Comparison of ENCODE assay signal across 10 cellular contexts in the genomic region with DNA sequence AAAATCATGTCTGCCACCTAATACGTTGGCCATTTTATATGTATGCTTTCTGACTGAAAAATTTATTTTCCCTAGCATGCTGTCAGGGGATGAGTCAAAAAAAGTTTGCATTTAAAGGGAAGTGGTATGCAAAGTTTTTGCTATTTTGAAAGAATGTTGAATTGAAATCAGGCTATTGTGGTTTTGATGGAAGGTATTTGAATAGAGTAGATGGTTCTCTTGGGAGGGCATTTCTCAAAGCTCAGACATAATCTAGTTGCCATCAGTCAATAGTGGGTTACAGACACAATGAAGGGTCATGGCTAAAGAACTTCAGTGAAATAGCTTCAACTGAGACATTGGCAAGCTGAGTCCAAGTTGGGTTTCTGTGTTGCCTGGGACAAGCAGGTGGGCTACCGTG.
DNase-seq lines count a peak whose midpoint lies in the region; ATAC-seq, FAIRE-seq and TF ChIP-seq lines count a peak whose summit lies in the region.
"Had no signal": no experiment of that assay in that cellular context is flagged by ENCODE, and none has a peak within 500 bp of the region (broad histone marks: within the 10 kb centered on the region; RNA-seq: fewer than 3 reads in every experiment).

No MANE protein-coding gene starts in this region.

- RAD21 ChIA-PET in GM12878 (lab: Charles Lee; ENCODE audit: unreplicated experiment), result interaction anchor here (0.7 to 2.2 kb wide), 5 partner anchors 13 to 155 kb away, joined by 3 to 14 read pairs (median 3); partner anchors contain the start of gene MAP2K6

- peak overlapping the region; percentile 63 for H2AFZ ChIP-seq in GM12878 (ENCODE audit: control insufficient read depth, low read depth, low read length)

- peak overlapping the region; percentile 94 for H3K4me2 ChIP-seq in GM12878 (ENCODE audit: control insufficient read depth, insufficient read depth)

- DNase-seq in GM12878 (ENCODE audit: low read depth, low spot score) (peak; percentile 77), mucosa of gallbladder (ENCODE audit: low spot score) (no peak), NCI-H1694 (lab: John Stamatoyannopoulos, UW) (no peak), posterior vena cava (ENCODE audit: low spot score) (no peak), RPMI8226 (no peak)
- DNase-seq: cerebellar nuclear complex, midbrain had no signal

- peaks cover 17% of the 10 kb centered on the region for H3K79me2 ChIP-seq in GM12878 (ENCODE audit: control insufficient read depth, insufficient read depth, low read length)

- H3K27me3 ChIP-seq in GM12878 (replicated peaks in 1 of 2; ENCODE audit: control insufficient read depth in 2 of 2, insufficient read depth in 2 of 2, low read length in 1 of 2), result no peaks in the 10 kb centered on the region

- SMC1A ChIA-PET in GM12878 (lab: Charles Lee; ENCODE audit: uncharacterized antibody, unreplicated experiment), result interaction anchor here (0.8 to 2.4 kb wide), 5 partner anchors 12 to 122 kb away, joined by 3 to 32 read pairs (median 3); no protein-coding TSS in a partner anchor

- BruUV-seq in GM12878 (replicated peaks; lab: Mats Ljungman, UMichigan), result no TSS peak

- H4K20me1 ChIP-seq in GM12878 (ENCODE audit: control insufficient read depth, insufficient read depth), result no peaks in the 10 kb centered on the region

- peaks cover 6% of the 10 kb centered on the region for H3K9me3 ChIP-seq in GM12878 (replicated peaks; ENCODE audit: control insufficient read depth, insufficient read depth, low read length)

- in situ Hi-C loops in GM12878 (cut with MboI), result loop anchor here (5.0 kb wide), 1 partner anchor 190 kb away; the partner anchor contains the start of gene ABCA5

- ATAC-seq in GM18519 (IDR thresholded peaks at IDR 0.05; ENCODE audit: low FRiP score, unreplicated experiment), result peak; percentile 86
- peak; percentile 93 for ATAC-seq in GM21528 (IDR thresholded peaks at IDR 0.05; ENCODE audit: low FRiP score, unreplicated experiment)
- peak; percentile 95 for ATAC-seq in HG03139 (IDR thresholded peaks at IDR 0.05; ENCODE audit: unreplicated experiment)
- ATAC-seq in GM12878, result peak; percentile 94

- CTCF ChIA-PET in GM12878 (lab: Yijun Ruan, JAX), result interaction anchor here (0.8 to 2.3 kb wide), 8 partner anchors 8 to 158 kb away, joined by 3 to 10 read pairs (median 6); no protein-coding TSS in a partner anchor

- intact Hi-C loops in GM12878 (cut with micrococcal nuclease; ENCODE audit: unreplicated experiment) (loop anchor here (1.0 to 2.0 kb wide), 2 partner anchors 15 to 102 kb away; partner anchors contain the start of gene MAP2K6), posterior vena cava (cut with DNase I) (no loop called here)

- no peak for TF ChIP-seq RAD21 in GM12878 (IDR thresholded peaks at IDR 0.05; ENCODE audit: insufficient read depth, low read depth, low read length)

- H3K9ac ChIP-seq in GM12878 (ENCODE audit: control insufficient read depth, insufficient read depth, low read length), result peak overlapping the region; percentile 67

- peak; percentile 41; the same call in 1 of the 2 replicates for TF ChIP-seq POLR2A in GM12878 (IDR thresholded peaks at IDR 0.05; ENCODE audit: low read depth, low read length)

- 5% methylated on average over 2 of the region's 2 CpGs for WGBS in GM12878 (ENCODE audit: insufficient coverage, insufficient replicate concordance, low lambda C conversion rate, missing lambda C conversion rate)

- FAIRE-seq in GM12878 (lab: Jason Lieb, UNC), result peak; percentile 54

- peaks cover 2 to 27% of the 10 kb centered on the region in 2 experiments; a peak in 3 of 4 replicates for H3K36me3 ChIP-seq in GM12878 (ENCODE audit: control insufficient read depth in 2 of 2, insufficient read depth in 2 of 2, low read length in 1 of 2)

- H3K27ac ChIP-seq in GM12878 (ENCODE audit: control insufficient read depth, insufficient read depth), result peak overlapping the region; percentile 96

- peak overlapping the region; percentile 37 for H3K4me3 ChIP-seq in GM12878

- no peak for TF ChIP-seq CTCF in GM12878 (IDR thresholded peaks at IDR 0.05 in 2 of 3, conservative IDR thresholded peaks at IDR 0.05 in 1 of 3; ENCODE audit: control insufficient read depth in 2 of 3, extremely low read depth in 1 of 3, insufficient read depth in 1 of 3, low read depth in 3 of 3, low read length in 3 of 3)

- peaks cover 17% of the 10 kb centered on the region for H3K4me1 ChIP-seq in GM12878 (ENCODE audit: control insufficient read depth, insufficient read depth, low read length)

- POLR2A ChIA-PET in GM12878 (lab: Charles Lee), result interaction anchor here (0.7 to 1.9 kb wide), 5 partner anchors 9 to 182 kb away, joined by 3 to 6 read pairs (median 3); partner anchors contain the start of gene MAP2K6

- TF ChIP-seq EP300 in GM12878 (IDR thresholded peaks at IDR 0.05; ENCODE audit: borderline replicate concordance in 1 of 2, control insufficient read depth in 1 of 2, low read depth in 2 of 2, low read length in 2 of 2), result peak; percentile 20 to 31; a peak in 1 of 4 replicates

TF ChIP-seq in GM12878, 131 proteins besides CTCF, POLR2A, EP300 and RAD21 (continues in another document):
- TF ChIP-seq SPI1 (IDR thresholded peaks at IDR 0.05; ENCODE audit: borderline replicate concordance, insufficient read depth, low read depth, low read length) (peak; percentile 57), TBL1XR1 (IDR thresholded peaks at IDR 0.05; ENCODE audit: low read depth, low read length) (peak; percentile 72; the same call in 1 of the 2 replicates), PAX5 (IDR thresholded peaks at IDR 0.05; ENCODE audit: borderline replicate concordance, low read depth, low read length) (0 out of 2 replicates have a peak, but pooled peaks have one; percentile 10), TCF7 (IDR thresholded peaks at IDR 0.05; ENCODE audit: borderline replicate concordance) (no peak), MEF2B (IDR thresholded peaks at IDR 0.05; ENCODE audit: partially characterized antibody, poor library complexity, severe bottlenecking) (peak; percentile 69), CBFB (IDR thresholded peaks at IDR 0.05; ENCODE audit: low read depth) (peak; percentile 80), FOXK2 (IDR thresholded peaks at IDR 0.05) (no peak), FOXM1 (IDR thresholded peaks at IDR 0.05; ENCODE audit: low read depth, low read length) (peak; percentile 74; the same call in 1 of the 2 replicates), DPF2 (IDR thresholded peaks at IDR 0.05) (no peak; the same call in 1 of the 2 replicates), ZBED1 (IDR thresholded peaks at IDR 0.05; ENCODE audit: borderline replicate concordance) (peak; percentile 56; the same call in 1 of the 2 replicates), NRF1 (conservative IDR thresholded peaks at IDR 0.05; ENCODE audit: low read depth, low read length) (no peak), ATF7 (IDR thresholded peaks at IDR 0.05; ENCODE audit: low read depth) (0 out of 2 replicates have a peak, but pooled peaks have one; percentile 32), BHLHE40 (IDR thresholded peaks at IDR 0.05; ENCODE audit: borderline replicate concordance in 1 of 2, low read depth in 2 of 2, low read length in 1 of 2) (peak in 1 of 2 experiments; percentile 34; a peak in 1 of 4 replicates), E2F8 (IDR thresholded peaks at IDR 0.05; ENCODE audit: low read depth, partially characterized antibody) (no peak), MEF2A (IDR thresholded peaks at IDR 0.05; ENCODE audit: insufficient read depth, low read depth, low read length) (peak; percentile 83), JUNB (IDR thresholded peaks at IDR 0.05) (peak; percentile 69)
- TF ChIP-seq, protein P1, sequence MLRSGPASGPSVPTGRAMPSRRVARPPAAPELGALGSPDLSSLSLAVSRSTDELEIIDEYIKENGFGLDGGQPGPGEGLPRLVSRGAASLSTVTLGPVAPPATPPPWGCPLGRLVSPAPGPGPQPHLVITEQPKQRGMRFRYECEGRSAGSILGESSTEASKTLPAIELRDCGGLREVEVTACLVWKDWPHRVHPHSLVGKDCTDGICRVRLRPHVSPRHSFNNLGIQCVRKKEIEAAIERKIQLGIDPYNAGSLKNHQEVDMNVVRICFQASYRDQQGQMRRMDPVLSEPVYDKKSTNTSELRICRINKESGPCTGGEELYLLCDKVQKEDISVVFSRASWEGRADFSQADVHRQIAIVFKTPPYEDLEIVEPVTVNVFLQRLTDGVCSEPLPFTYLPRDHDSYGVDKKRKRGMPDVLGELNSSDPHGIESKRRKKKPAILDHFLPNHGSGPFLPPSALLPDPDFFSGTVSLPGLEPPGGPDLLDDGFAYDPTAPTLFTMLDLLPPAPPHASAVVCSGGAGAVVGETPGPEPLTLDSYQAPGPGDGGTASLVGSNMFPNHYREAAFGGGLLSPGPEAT (IDR thresholded peaks at IDR 0.05; ENCODE audit: low read depth), result peak; percentile 43; the same call in 1 of the 2 replicates
- TF ChIP-seq, protein P2, sequence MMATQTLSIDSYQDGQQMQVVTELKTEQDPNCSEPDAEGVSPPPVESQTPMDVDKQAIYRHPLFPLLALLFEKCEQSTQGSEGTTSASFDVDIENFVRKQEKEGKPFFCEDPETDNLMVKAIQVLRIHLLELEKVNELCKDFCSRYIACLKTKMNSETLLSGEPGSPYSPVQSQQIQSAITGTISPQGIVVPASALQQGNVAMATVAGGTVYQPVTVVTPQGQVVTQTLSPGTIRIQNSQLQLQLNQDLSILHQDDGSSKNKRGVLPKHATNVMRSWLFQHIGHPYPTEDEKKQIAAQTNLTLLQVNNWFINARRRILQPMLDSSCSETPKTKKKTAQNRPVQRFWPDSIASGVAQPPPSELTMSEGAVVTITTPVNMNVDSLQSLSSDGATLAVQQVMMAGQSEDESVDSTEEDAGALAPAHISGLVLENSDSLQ (IDR thresholded peaks at IDR 0.05), result peak; percentile 77
